23 cellular contexts compared by ENCODE assay signal in the genomic region with DNA sequence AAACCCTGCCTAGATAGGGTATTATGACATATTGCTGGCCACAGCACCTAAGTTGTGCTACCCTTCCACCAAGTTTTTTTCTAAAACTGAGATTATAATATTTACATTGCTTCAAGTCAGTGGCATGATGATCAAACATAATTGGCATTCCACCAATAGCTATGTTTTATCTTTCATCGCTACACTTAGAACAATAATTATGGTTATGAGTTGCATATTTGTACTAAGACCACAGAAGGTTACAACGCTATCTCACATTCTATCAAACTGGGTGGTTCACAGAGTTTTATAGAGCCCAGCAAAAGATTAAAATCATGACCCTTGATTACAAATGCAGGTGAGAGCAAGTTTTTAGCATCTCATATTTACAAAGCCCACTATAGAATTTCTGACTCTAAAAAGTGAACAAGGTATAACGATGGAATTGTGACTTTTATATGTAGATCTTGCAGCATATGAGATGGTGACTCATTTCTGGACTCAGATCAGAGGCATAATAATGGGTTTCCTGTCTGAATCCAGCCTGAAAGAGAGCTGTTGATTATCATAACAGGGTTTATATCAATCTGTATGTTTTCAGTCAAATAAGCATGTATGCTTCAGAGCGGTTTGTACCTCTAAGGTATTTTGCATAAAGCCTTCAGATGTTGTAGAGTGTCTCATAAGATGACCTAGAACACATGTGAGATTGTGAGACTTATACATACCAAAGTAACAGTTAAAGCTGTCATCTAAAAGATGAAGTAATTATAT.
DNase-seq lines count a peak whose midpoint lies in the region; ATAC-seq, FAIRE-seq and TF ChIP-seq lines count a peak whose summit lies in the region.
"Had no signal": no experiment of that assay in that cellular context is flagged by ENCODE, and none has a peak within 500 bp of the region (broad histone marks: within the 10 kb centered on the region; RNA-seq: fewer than 3 reads in every experiment).

No MANE protein-coding gene starts in this region.

- no peak for FAIRE-seq in GM12892 (lab: Jason Lieb, UNC)
- FAIRE-seq: A204.1, GM12891 had no signal

- no peaks in the 10 kb centered on the region for H3K27me3 ChIP-seq in CD4-positive, CD25-positive, alpha-beta regulatory T cell (ENCODE audit: control insufficient read depth, insufficient read depth, low read length)
- H3K27me3 ChIP-seq in BE2C, result no peaks in the 10 kb centered on the region
- H3K27me3 ChIP-seq: BLaER1 treated with 17β-estradiol and CSF1 and Interleukin-3, amounts not matched to agents 10 nM and 100 nM had no signal

- H3K36me3 Mint-ChIP-seq in CD4-positive, CD25-positive, alpha-beta regulatory T cell, result no peaks in the 10 kb centered on the region
- H3K36me3 Mint-ChIP-seq: CD14-positive monocyte; CD4-positive, alpha-beta memory T cell had no signal

- H3K36me3 ChIP-seq in CD4-positive, CD25-positive, alpha-beta regulatory T cell (ENCODE audit: control insufficient read depth, insufficient read depth, low read length), result no peaks in the 10 kb centered on the region
- no peaks in the 10 kb centered on the region for H3K36me3 ChIP-seq in BE2C
- H3K36me3 ChIP-seq: BLaER1 treated with 17β-estradiol and CSF1 and Interleukin-3, amounts not matched to agents 10 nM and 100 nM had no signal

- DNase-seq in activated CD4-positive, CD25-positive, alpha-beta regulatory T cell treated with anti-CD3 and anti-CD28 coated beads, Interleukin-2, amount 50 U/mL, for 72 hours, result no peak
- DNase-seq in CD4-positive, CD25-positive, alpha-beta regulatory T cell, result no peak
- peak; percentile 30 for DNase-seq in LoVo (ENCODE audit: low spot score)
- no peak for DNase-seq in GM12892 (ENCODE audit: insufficient read length)
- DNase-seq in BE2C, result no peak
- DNase-seq: Calu3; CD4-positive, alpha-beta memory T cell; COR-L47; DMS53; DMS79 treated with DMSO at 0.1 percent for 48 hours; GF-D8; H9 had no signal

- no peaks in the 10 kb centered on the region for H3K27me3 Mint-ChIP-seq in CD4-positive, CD25-positive, alpha-beta regulatory T cell
- H3K27me3 Mint-ChIP-seq: B cell; CD4-positive, alpha-beta memory T cell had no signal

- ATAC-seq in activated CD4-positive, CD25-positive, alpha-beta regulatory T cell treated with anti-CD3 and anti-CD28 coated beads, Interleukin-2, amount 50 U/mL, for 24 hours, result peak; percentile 60 to 81
- ATAC-seq in CD4-positive, CD25-positive, alpha-beta regulatory T cell (ENCODE audit: low read depth in 2 of 2), result peak; percentile 24 to 44
- ATAC-seq in HG03460 (IDR thresholded peaks at IDR 0.05; ENCODE audit: unreplicated experiment), result no peak
- ATAC-seq: GM23338, HCT116 had no signal

- no peak overlapping the region for H3K4me3 ChIP-seq in CD4-positive, CD25-positive, alpha-beta regulatory T cell (ENCODE audit: low read depth, low read length)
- H3K4me3 ChIP-seq in BE2C (ENCODE audit: low read depth, low read length), result no peak overlapping the region
- H3K4me3 ChIP-seq: BLaER1 treated with 17β-estradiol and CSF1 and Interleukin-3, amounts not matched to agents 10 nM and 100 nM; GM23338 had no signal

- H3K4me1 Mint-ChIP-seq in CD4-positive, CD25-positive, alpha-beta regulatory T cell, result peaks cover 0 to 15% (median 0%) of the 10 kb centered on the region in 4 donors
- H3K4me1 Mint-ChIP-seq: B cell, CD14-positive monocyte, GM23338, H9 had no signal

- no peak for TF ChIP-seq CTCF in VCaP (conservative IDR thresholded peaks at IDR 0.05)
- TF ChIP-seq CTCF in BE2C (IDR thresholded peaks at IDR 0.05; ENCODE audit: low read depth, low read length), result no peak

- peak overlapping the region in 1 of 4 donors; percentile 27 for H3K4me3 Mint-ChIP-seq in CD4-positive, CD25-positive, alpha-beta regulatory T cell
- H3K4me3 Mint-ChIP-seq: B cell; CD14-positive monocyte; CD4-positive, alpha-beta memory T cell; GM23338; H9 had no signal

- H3K4me1 ChIP-seq in CD4-positive, CD25-positive, alpha-beta regulatory T cell (ENCODE audit: control insufficient read depth, insufficient read depth, low read length, poor library complexity, severe bottlenecking), result no peaks in the 10 kb centered on the region
- H3K4me1 ChIP-seq in BE2C, result no peaks in the 10 kb centered on the region
- H3K4me1 ChIP-seq: BLaER1 treated with 17β-estradiol and CSF1 and Interleukin-3, amounts not matched to agents 10 nM and 100 nM had no signal

- no peak for TF ChIP-seq POLR2A in GM12892 (IDR thresholded peaks at IDR 0.05; ENCODE audit: low read depth, low read length)

- H3K9me3 ChIP-seq in CD4-positive, CD25-positive, alpha-beta regulatory T cell (ENCODE audit: control insufficient read depth in 2 of 2, low read length in 2 of 2), result peaks cover 0 to 3% of the 10 kb centered on the region in 2 experiments
- no peaks in the 10 kb centered on the region for H3K9me3 ChIP-seq in BE2C
- H3K9me3 ChIP-seq: BLaER1 treated with 17β-estradiol and CSF1 and Interleukin-3, amounts not matched to agents 10 nM and 100 nM had no signal

- H3K9me3 Mint-ChIP-seq in CD4-positive, CD25-positive, alpha-beta regulatory T cell, result peaks cover 0 to 4% (median 0%) of the 10 kb centered on the region in 7 donors
- H3K9me3 Mint-ChIP-seq: CD4-positive, alpha-beta memory T cell; H9 had no signal

- H3K27ac ChIP-seq in CD4-positive, CD25-positive, alpha-beta regulatory T cell (ENCODE audit: insufficient read depth, low read length, poor library complexity, severe bottlenecking), result peak overlapping the region; percentile 23
- peak overlapping the region; percentile 73 for H3K27ac ChIP-seq in VCaP
- H3K27ac ChIP-seq: 22Rv1; BLaER1 treated with 17β-estradiol and CSF1 and Interleukin-3, amounts not matched to agents 10 nM and 100 nM had no signal

- H3K27ac Mint-ChIP-seq in CD4-positive, CD25-positive, alpha-beta regulatory T cell, result no peak overlapping the region
- H3K27ac Mint-ChIP-seq: B cell, CD14-positive monocyte, GM23338, H9 had no signal
